ENCODE assay signal across 30 cellular contexts in the genomic region with DNA sequence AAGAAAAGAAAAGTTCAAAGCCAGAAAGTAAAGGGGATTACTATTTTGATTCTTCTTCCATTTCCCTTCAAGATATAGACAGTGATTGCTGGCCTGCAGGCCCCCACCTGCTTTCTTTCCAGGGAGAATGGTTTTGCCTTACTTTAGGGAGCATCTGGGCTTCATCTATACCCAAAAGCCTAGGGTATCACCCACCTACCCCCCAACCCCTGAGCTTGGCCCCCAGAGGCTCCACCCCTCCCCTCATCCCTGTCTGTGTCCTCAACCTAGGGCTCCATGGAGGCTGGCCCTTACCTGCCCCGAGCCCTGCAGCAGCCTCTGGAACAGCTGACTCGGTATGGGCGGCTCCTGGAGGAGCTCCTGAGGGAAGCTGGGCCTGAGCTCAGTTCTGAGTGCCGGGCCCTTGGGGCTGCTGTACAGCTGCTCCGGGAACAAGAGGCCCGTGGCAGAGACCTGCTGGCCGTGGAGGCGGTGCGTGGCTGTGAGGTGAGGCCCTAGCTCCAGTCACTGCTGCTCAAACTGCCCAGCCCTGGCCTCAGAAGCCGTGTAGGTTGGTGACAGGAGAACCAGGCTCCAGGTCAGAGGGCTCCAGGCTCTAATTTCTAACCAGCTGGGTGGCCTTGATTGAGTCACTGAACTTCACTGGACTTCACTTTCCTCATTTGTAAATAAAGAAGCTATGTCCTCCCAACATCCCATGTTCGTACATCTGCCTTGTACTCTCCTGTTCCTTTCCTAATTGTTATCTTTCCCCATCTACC. TPM values are rescaled to one million over a fixed set of nuclear protein-coding genes. Genes with fewer than 3 reads are reported as not detected.
DNase-seq lines count a peak whose midpoint lies in the region; ATAC-seq and TF ChIP-seq lines count a peak whose summit lies in the region.
"Had no signal": no experiment of that assay in that cellular context is flagged by ENCODE, and none has a peak within 500 bp of the region (broad histone marks: within the 10 kb centered on the region; RNA-seq: fewer than 3 reads in every experiment).

No MANE protein-coding gene starts in this region.

- no peak overlapping the region for H3K14ac ChIP-seq in mesenchymal stem cell (ENCODE audit: low read length in 2 of 2)

- H3K9me3 Mint-ChIP-seq in central memory CD8-positive, alpha-beta T cell: no peaks in the 10 kb centered on the region
- no peaks in the 10 kb centered on the region for H3K9me3 Mint-ChIP-seq in activated CD8-positive, alpha-beta T cell treated with anti-CD3 and anti-CD28 coated beads, Interleukin-2, amount 10 ng/mL, durations not matched to agents 7 days and 5 days (ENCODE audit: insufficient read depth)
- no peaks in the 10 kb centered on the region for H3K9me3 Mint-ChIP-seq in activated naive CD4-positive, alpha-beta T cell treated with anti-CD3 and anti-CD28 coated beads for 36 hours
- H3K9me3 Mint-ChIP-seq: activated T-cell treated with anti-CD3 and anti-CD28 coated beads, Interleukin-2, amount 50 U/mL, for 4 hours; T-helper 1 cell treated with Interleukin-12 subunit alpha and Interleukin-12 subunit beta and Interleukin-4 antibody, amounts not matched to agents 30 μg/mL and 1 μg/mL, for 36 hours had no signal

- no peak overlapping the region for H4K91ac ChIP-seq in mesenchymal stem cell (ENCODE audit: low read length)

- H3K4me3 Mint-ChIP-seq in central memory CD8-positive, alpha-beta T cell: no peak overlapping the region
- no peak overlapping the region for H3K4me3 Mint-ChIP-seq in activated CD8-positive, alpha-beta T cell treated with anti-CD3 and anti-CD28 coated beads, Interleukin-2, amount 10 ng/mL, durations not matched to agents 7 days and 5 days
- no peak overlapping the region for H3K4me3 Mint-ChIP-seq in activated naive CD4-positive, alpha-beta T cell treated with anti-CD3 and anti-CD28 coated beads for 36 hours
- H3K4me3 Mint-ChIP-seq: activated CD8-positive, alpha-beta memory T cell treated with anti-CD3 and anti-CD28 coated beads, Interleukin-2, amount 10 ng/mL, durations not matched to agents 7 days and 5 days; activated T-cell treated with anti-CD3 and anti-CD28 coated beads, Interleukin-2, amount 50 U/mL, for 4 hours; T-helper 1 cell treated with Interleukin-12 subunit alpha and Interleukin-12 subunit beta and Interleukin-4 antibody, amounts not matched to agents 30 μg/mL and 1 μg/mL, for 36 hours had no signal

- H2AK5ac ChIP-seq in mesenchymal stem cell (ENCODE audit: low read length, severe bottlenecking): peak overlapping the region; percentile 15

- 92% methylated on average over 11 of the region's 11 CpGs for WGBS in mesenchymal stem cell
- 72 to 92% (median 84%) methylated on average over 3 to 11 of the region's 11 CpGs for WGBS in spleen, 5 donors

- no peaks in the 10 kb centered on the region for H3K27me3 ChIP-seq in HL-60 (ENCODE audit: insufficient read depth, poor library complexity, severe bottlenecking)
- H3K27me3 ChIP-seq in mesenchymal stem cell (ENCODE audit: control insufficient read depth in 1 of 2, insufficient read depth in 1 of 2, low read length in 2 of 2): no peaks in the 10 kb centered on the region
- H3K27me3 ChIP-seq in spleen (replicated peaks in 1 of 7): no peaks in the 10 kb centered on the region
- H3K27me3 ChIP-seq: body of pancreas, testis had no signal

- H2BK15ac ChIP-seq in mesenchymal stem cell (ENCODE audit: low read depth, poor library complexity, severe bottlenecking): no peak overlapping the region

- H3K36me3 ChIP-seq in mesenchymal stem cell (ENCODE audit: control insufficient read depth in 1 of 2, insufficient read depth in 2 of 2, low read depth in 1 of 2, low read length in 2 of 2) (peaks cover 85 to 88% of the 10 kb centered on the region in 2 experiments), spleen (peaks cover 0 to 100% (median 32%) of the 10 kb centered on the region in 6 donors)

- H3K4ac ChIP-seq in mesenchymal stem cell (ENCODE audit: low read depth in 1 of 2, low read length in 2 of 2): no peak overlapping the region

- H3K4me1 ChIP-seq in mesenchymal stem cell (ENCODE audit: control insufficient read depth, insufficient read depth, low read depth, low read length): peaks cover 22% of the 10 kb centered on the region
- H3K4me1 ChIP-seq in spleen: peaks cover 3 to 74% (median 43%) of the 10 kb centered on the region in 6 donors
- H3K4me1 ChIP-seq: body of pancreas, testis had no signal

- H3K18ac ChIP-seq in mesenchymal stem cell (ENCODE audit: low read depth in 1 of 2, low read length in 2 of 2): no peak overlapping the region

- no peak overlapping the region for H3K23ac ChIP-seq in mesenchymal stem cell (ENCODE audit: low read length in 2 of 2)

- TF ChIP-seq CTCF in HL-60 (IDR thresholded peaks at IDR 0.05; ENCODE audit: insufficient read depth, low read length): no peak
- no peak for TF ChIP-seq CTCF in spleen (IDR thresholded peaks at IDR 0.05 in 8 of 11, conservative IDR thresholded peaks at IDR 0.05 in 3 of 11)

- H3K36me3 Mint-ChIP-seq in central memory CD8-positive, alpha-beta T cell (ENCODE audit: insufficient read depth): peaks cover 5% of the 10 kb centered on the region
- no peaks in the 10 kb centered on the region for H3K36me3 Mint-ChIP-seq in activated CD8-positive, alpha-beta T cell treated with anti-CD3 and anti-CD28 coated beads, Interleukin-2, amount 10 ng/mL, durations not matched to agents 7 days and 5 days (ENCODE audit: low read depth)
- H3K36me3 Mint-ChIP-seq in activated naive CD4-positive, alpha-beta T cell treated with anti-CD3 and anti-CD28 coated beads for 36 hours (ENCODE audit: low read depth): no peaks in the 10 kb centered on the region
- H3K36me3 Mint-ChIP-seq: activated CD8-positive, alpha-beta memory T cell treated with anti-CD3 and anti-CD28 coated beads, Interleukin-2, amount 10 ng/mL, durations not matched to agents 7 days and 5 days had no signal

- peaks cover 11% of the 10 kb centered on the region for H3K27me3 Mint-ChIP-seq in central memory CD8-positive, alpha-beta T cell
- no peaks in the 10 kb centered on the region for H3K27me3 Mint-ChIP-seq in activated CD8-positive, alpha-beta T cell treated with anti-CD3 and anti-CD28 coated beads, Interleukin-2, amount 10 ng/mL, durations not matched to agents 7 days and 5 days (ENCODE audit: low read depth)
- H3K27me3 Mint-ChIP-seq in activated naive CD4-positive, alpha-beta T cell treated with anti-CD3 and anti-CD28 coated beads for 36 hours (ENCODE audit: low read depth): no peaks in the 10 kb centered on the region
- H3K27me3 Mint-ChIP-seq: activated CD8-positive, alpha-beta memory T cell treated with anti-CD3 and anti-CD28 coated beads, Interleukin-2, amount 10 ng/mL, durations not matched to agents 7 days and 5 days had no signal

- H3K27ac ChIP-seq in HL-60 (replicated peaks) (peak overlapping the region; percentile 73; the same call in 1 of the 2 replicates), mesenchymal stem cell (ENCODE audit: low read length, poor library complexity, severe bottlenecking) (peak overlapping the region; percentile 59), spleen (peak overlapping the region in 6 of 8 donors; percentile 61 to 89 (median 78))
- H3K27ac ChIP-seq: SK-N-MC, testis had no signal

- H2BK5ac ChIP-seq in mesenchymal stem cell (ENCODE audit: low read depth, low read length, poor library complexity, severe bottlenecking): no peak overlapping the region

- intact Hi-C loops in spleen (cut with DNase I; ENCODE audit: low total_unique reads): no loop called here
- intact Hi-C loops in activated naive CD4-positive, alpha-beta T cell treated with anti-CD3 and anti-CD28 coated beads for 36 hours (cut with micrococcal nuclease): no loop called here

- peaks cover 35% of the 10 kb centered on the region for H3K79me1 ChIP-seq in mesenchymal stem cell (replicated peaks; ENCODE audit: low read length, poor library complexity, severe bottlenecking)

- CTCF ChIA-PET in activated CD8-positive, alpha-beta T cell treated with anti-CD3 and anti-CD28 coated beads, Interleukin-2, amount 10 ng/mL, durations not matched to agents 7 days and 5 days (lab: Charles Lee): interaction anchor here (1.3 to 2.1 kb wide), 5 partner anchors 9 to 69 kb away, joined by 4 to 9 read pairs (median 8); no protein-coding TSS in a partner anchor
- CTCF ChIA-PET in activated naive CD4-positive, alpha-beta T cell treated with anti-CD3 and anti-CD28 coated beads for 36 hours (lab: Charles Lee): interaction anchor here (0.6 to 8.6 kb wide), 7 partner anchors 9 to 112 kb away, joined by 3 to 60 read pairs (median 6); a partner anchor contains a TSS

- H3K9me3 ChIP-seq in mesenchymal stem cell (ENCODE audit: control insufficient read depth, low read length): no peaks in the 10 kb centered on the region
- no peaks in the 10 kb centered on the region for H3K9me3 ChIP-seq in spleen
- H3K9me3 ChIP-seq: body of pancreas, testis had no signal

- no peak overlapping the region for H3K4me2 ChIP-seq in mesenchymal stem cell (ENCODE audit: low read length, poor library complexity, severe bottlenecking)

- peak overlapping the region; percentile 93 for H3K27ac Mint-ChIP-seq in central memory CD8-positive, alpha-beta T cell (ENCODE audit: low read depth)
- no peak overlapping the region for H3K27ac Mint-ChIP-seq in activated CD8-positive, alpha-beta T cell treated with anti-CD3 and anti-CD28 coated beads, Interleukin-2, amount 10 ng/mL, durations not matched to agents 7 days and 5 days
- no peak overlapping the region for H3K27ac Mint-ChIP-seq in activated naive CD4-positive, alpha-beta T cell treated with anti-CD3 and anti-CD28 coated beads for 36 hours
- H3K27ac Mint-ChIP-seq: activated CD8-positive, alpha-beta memory T cell treated with anti-CD3 and anti-CD28 coated beads, Interleukin-2, amount 10 ng/mL, durations not matched to agents 7 days and 5 days; T-helper 1 cell treated with Interleukin-12 subunit alpha and Interleukin-12 subunit beta and Interleukin-4 antibody, amounts not matched to agents 30 μg/mL and 1 μg/mL, for 36 hours had no signal

- H2AFZ ChIP-seq in mesenchymal stem cell (ENCODE audit: low read depth, low read length): no peak overlapping the region

- DNase-seq in HL-60 (ENCODE audit: low read depth in 1 of 2, low spot score in 1 of 2): no peak
- DNase-seq in central memory CD8-positive, alpha-beta T cell (ENCODE audit: low spot score in 2 of 2): no peak
- no peak for DNase-seq in mesenchymal stem cell
- DNase-seq in spleen: no peak
- DNase-seq in activated CD8-positive, alpha-beta T cell treated with anti-CD3 and anti-CD28 coated beads, Interleukin-2, amount 10 ng/mL, durations not matched to agents 7 days and 5 days: no peak
- DNase-seq in activated gamma-delta T cell treated with Interleukin-2 at 50 U/mL for 16 hours: no peak
- no peak for DNase-seq in activated naive CD4-positive, alpha-beta T cell treated with anti-CD3 and anti-CD28 coated beads for 36 hours
- DNase-seq in iPS-NIHi7 (ENCODE audit: extremely low spot score): no peak
- DNase-seq: activated CD4-positive, CD25-positive, alpha-beta regulatory T cell; activated CD8-positive, alpha-beta memory T cell treated with anti-CD3 and anti-CD28 coated beads, Interleukin-2, amount 10 ng/mL, durations not matched to agents 7 days and 5 days; activated T-cell treated with anti-CD3 and anti-CD28 coated beads, Interleukin-2, amount 50 U/mL, for 4 hours; body of pancreas; C1 segment of cervical spinal cord; Calu3; DND-41; GF-D8; HCEC 1CT; left colon; mesendoderm; NCI-H446; occipital lobe; stimulated activated naive CD4-positive, alpha-beta T cell; testis had no signal

- peaks cover 23% of the 10 kb centered on the region for H3K4me1 Mint-ChIP-seq in central memory CD8-positive, alpha-beta T cell
- H3K4me1 Mint-ChIP-seq in activated CD8-positive, alpha-beta T cell treated with anti-CD3 and anti-CD28 coated beads, Interleukin-2, amount 10 ng/mL, durations not matched to agents 7 days and 5 days (ENCODE audit: low read depth): peaks cover 24% of the 10 kb centered on the region
- peaks cover 13% of the 10 kb centered on the region for H3K4me1 Mint-ChIP-seq in activated naive CD4-positive, alpha-beta T cell treated with anti-CD3 and anti-CD28 coated beads for 36 hours (ENCODE audit: low read depth)

- H2BK120ac ChIP-seq in mesenchymal stem cell (ENCODE audit: low read depth, low read length): no peak overlapping the region

- TF ChIP-seq POLR2A in spleen (IDR thresholded peaks at IDR 0.05): no peak

- peak overlapping the region; percentile 32 for H3K9ac ChIP-seq in mesenchymal stem cell (ENCODE audit: low read length)

- ATAC-seq in central memory CD8-positive, alpha-beta T cell (replicated peaks; ENCODE audit: extremely low read depth, poor library complexity, severe bottlenecking): no peak
- ATAC-seq in activated CD8-positive, alpha-beta T cell treated with anti-CD3 and anti-CD28 coated beads, Interleukin-2, amount 10 ng/mL, durations not matched to agents 7 days and 5 days: no peak
- ATAC-seq: activated CD8-positive, alpha-beta memory T cell treated with anti-CD3 and anti-CD28 coated beads, Interleukin-2, amount 10 ng/mL, durations not matched to agents 7 days and 5 days; activated T-cell treated with anti-CD3 and anti-CD28 coated beads, Interleukin-2, amount 50 U/mL, for 4 hours; body of pancreas; left colon had no signal

- H3K4me3 ChIP-seq in HL-60 (replicated peaks; ENCODE audit: insufficient read depth, low read length) (no peak overlapping the region), mesenchymal stem cell (ENCODE audit: insufficient read depth in 1 of 2, low read depth in 1 of 2, low read length in 2 of 2) (no peak overlapping the region), spleen (no peak overlapping the region)
- H3K4me3 ChIP-seq: body of pancreas, SK-N-MC, testis had no signal

- no peak overlapping the region for H2BK12ac ChIP-seq in mesenchymal stem cell (ENCODE audit: low read length in 2 of 2)

- H4K8ac ChIP-seq in mesenchymal stem cell (ENCODE audit: low read length): no peak overlapping the region

- POLR2A ChIA-PET in activated CD8-positive, alpha-beta T cell treated with anti-CD3 and anti-CD28 coated beads, Interleukin-2, amount 10 ng/mL, durations not matched to agents 7 days and 5 days (lab: Charles Lee): no interaction called here

RNA-seq across cellular contexts. Expression of a gene that starts 13.6 kb away (rescaled TPM):
- 30.1 TPM for polyA plus RNA-seq in mesenchymal stem cell (2013, experiment 1 of 2)
- polyA plus RNA-seq in mesenchymal stem cell (2013, experiment 2 of 2): 27.5 TPM
- total RNA-seq in spleen: 100 to 1,000 TPM in 4 of 7 donors, 10 to 100 TPM in 3; 57.0 to 151 (median 102) TPM
- polyA plus RNA-seq in spleen: 10 to 100 TPM in 2 of 3 donors, 1 to 10 TPM in 1; 9.8 to 47.1 (median 17.7) TPM
- total RNA-seq in activated CD8-positive, alpha-beta T cell treated with anti-CD3 and anti-CD28 coated beads, Interleukin-2, amount 10 ng/mL, durations not matched to agents 7 days and 5 days: under 1 TPM; 0.53 to 0.83 TPM
- total RNA-seq in activated naive CD4-positive, alpha-beta T cell treated with anti-CD3 and anti-CD28 coated beads for 36 hours: not detected

RNA-seq across cellular contexts. Expression of a gene that starts 14.7 kb away (rescaled TPM):
- polyA plus RNA-seq in mesenchymal stem cell (2013, experiment 1 of 2): 13.0 TPM
- 11.8 TPM for polyA plus RNA-seq in mesenchymal stem cell (2013, experiment 2 of 2)
- total RNA-seq in spleen: 10 to 100 TPM; 10.7 to 26.7 (median 16.6) TPM
- polyA plus RNA-seq in spleen: 10 to 100 TPM in 1 of 3 donors, 1 to 10 TPM in 2; 5.5 to 11.8 (median 5.5) TPM
- 1 to 10 TPM; 2.8 to 3.1 TPM for total RNA-seq in activated CD8-positive, alpha-beta T cell treated with anti-CD3 and anti-CD28 coated beads, Interleukin-2, amount 10 ng/mL, durations not matched to agents 7 days and 5 days
- 1 to 10 TPM; 8.3 to 9.2 TPM for total RNA-seq in activated naive CD4-positive, alpha-beta T cell treated with anti-CD3 and anti-CD28 coated beads for 36 hours

RNA-seq across cellular contexts. Expression of a gene that starts 17.1 kb away (rescaled TPM):
- 0.46 TPM for polyA plus RNA-seq in mesenchymal stem cell (2013, experiment 1 of 2)
- polyA plus RNA-seq in mesenchymal stem cell (2013, experiment 2 of 2): 0.40 TPM
- total RNA-seq in spleen: 1 to 10 TPM in 1 of 7 donors, under 1 TPM in 1, not detected in 5; 0.57 to 1.5 TPM
- under 1 TPM; 0.11 to 0.29 (median 0.15) TPM for polyA plus RNA-seq in spleen
- not detected for total RNA-seq in activated CD8-positive, alpha-beta T cell treated with anti-CD3 and anti-CD28 coated beads, Interleukin-2, amount 10 ng/mL, durations not matched to agents 7 days and 5 days
- not detected for total RNA-seq in activated naive CD4-positive, alpha-beta T cell treated with anti-CD3 and anti-CD28 coated beads for 36 hours
- total RNA-seq: activated CD8-positive, alpha-beta memory T cell treated with anti-CD3 and anti-CD28 coated beads, Interleukin-2, amount 10 ng/mL, durations not matched to agents 7 days and 5 days; activated T-cell treated with anti-CD3 and anti-CD28 coated beads, Interleukin-2, amount 50 U/mL, for 4 hours; cerebellum; endothelial cell of umbilical vein; fibroblast of lung; occipital lobe; RPMI7951 had no signal

RNA-seq across cellular contexts. Expression of a gene that starts 26.1 kb away (rescaled TPM):
- not detected for polyA plus RNA-seq in mesenchymal stem cell (2013, experiment 1 of 2)
- polyA plus RNA-seq in mesenchymal stem cell (2013, experiment 2 of 2): not detected
- not detected for total RNA-seq in spleen
- not detected for polyA plus RNA-seq in spleen
- total RNA-seq in activated CD8-positive, alpha-beta T cell treated with anti-CD3 and anti-CD28 coated beads, Interleukin-2, amount 10 ng/mL, durations not matched to agents 7 days and 5 days: not detected
- total RNA-seq in activated naive CD4-positive, alpha-beta T cell treated with anti-CD3 and anti-CD28 coated beads for 36 hours: not detected
- total RNA-seq: activated CD8-positive, alpha-beta memory T cell treated with anti-CD3 and anti-CD28 coated beads, Interleukin-2, amount 10 ng/mL, durations not matched to agents 7 days and 5 days; activated T-cell treated with anti-CD3 and anti-CD28 coated beads, Interleukin-2, amount 50 U/mL, for 4 hours; body of pancreas; Calu3; cerebellum; endothelial cell of umbilical vein; fibroblast of lung; left colon; occipital lobe; RPMI7951; testis; ureter had no signal
- polyA plus RNA-seq: endothelial cell of umbilical vein, fibroblast of lung had no signal

RNA-seq across cellular contexts. Expression of a gene that starts 41.6 kb away (rescaled TPM):
- not detected for polyA plus RNA-seq in mesenchymal stem cell (2013, experiment 1 of 2)
- not detected for polyA plus RNA-seq in mesenchymal stem cell (2013, experiment 2 of 2)
- total RNA-seq in spleen: not detected
- not detected for polyA plus RNA-seq in spleen
- total RNA-seq in activated CD8-positive, alpha-beta T cell treated with anti-CD3 and anti-CD28 coated beads, Interleukin-2, amount 10 ng/mL, durations not matched to agents 7 days and 5 days: not detected
- total RNA-seq in activated naive CD4-positive, alpha-beta T cell treated with anti-CD3 and anti-CD28 coated beads for 36 hours: not detected
- total RNA-seq: activated CD8-positive, alpha-beta memory T cell treated with anti-CD3 and anti-CD28 coated beads, Interleukin-2, amount 10 ng/mL, durations not matched to agents 7 days and 5 days; activated T-cell treated with anti-CD3 and anti-CD28 coated beads, Interleukin-2, amount 50 U/mL, for 4 hours; Calu3; cerebellum; endothelial cell of umbilical vein; fibroblast of lung; occipital lobe; RPMI7951 had no signal
- polyA plus RNA-seq: endothelial cell of umbilical vein, fibroblast of lung had no signal

Comparison
In these comparisons a context has a peak if more than half of its experiments do, and no peak if none do; other contexts are left out.
1. RNA of a gene that starts 13.6 kb away (total RNA-seq): 57.0 to 151 TPM in spleen; 0.53 to 0.83 TPM in activated CD8-positive, alpha-beta T cell treated with anti-CD3 and anti-CD28 coated beads, Interleukin-2, amount 10 ng/mL, durations not matched to agents 7 days and 5 days and not detected in activated naive CD4-positive, alpha-beta T cell treated with anti-CD3 and anti-CD28 coated beads for 36 hours; every median in the first group is over 10 times any median in the second.
2. Peak in every context shown above with its lines, with median percentiles within 50 percentile points of each other: H3K27ac ChIP-seq.